29 cellular contexts compared by ENCODE assay signal in the genomic region with DNA sequence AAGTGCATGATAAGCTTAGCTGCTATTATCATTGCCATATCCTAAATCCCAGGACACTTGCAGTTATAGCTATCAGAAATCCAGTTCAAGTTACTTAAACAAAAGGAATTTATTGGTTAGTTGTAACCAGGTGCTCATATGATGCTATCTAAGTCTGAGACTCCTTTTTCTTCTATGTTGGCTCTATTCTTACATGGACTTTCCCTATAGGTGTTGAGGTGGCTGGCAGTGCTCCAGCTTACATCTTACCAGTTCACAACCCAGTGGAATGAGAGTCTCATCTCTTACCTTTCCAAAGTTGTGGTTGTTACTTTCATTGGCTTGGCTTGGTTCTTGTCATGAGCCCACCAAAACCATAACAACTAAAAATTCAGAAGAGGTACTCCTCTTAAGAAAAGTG.
DNase-seq lines count a peak whose midpoint lies in the region; ATAC-seq, FAIRE-seq and TF ChIP-seq lines count a peak whose summit lies in the region.
"Had no signal": no experiment of that assay in that cellular context is flagged by ENCODE, and none has a peak within 500 bp of the region (broad histone marks: within the 10 kb centered on the region; RNA-seq: fewer than 3 reads in every experiment).

No MANE protein-coding gene starts in this region.

- H3K36me3 ChIP-seq in GM12878 (ENCODE audit: control insufficient read depth in 2 of 2, insufficient read depth in 2 of 2, low read length in 1 of 2) (no peaks in the 10 kb centered on the region), osteoblast (ENCODE audit: insufficient read depth, low read length) (no peaks in the 10 kb centered on the region)
- H3K36me3 ChIP-seq: left ventricle myocardium inferior had no signal

- CTCF ChIA-PET in activated CD4-positive, alpha-beta memory T cell treated with anti-CD3 and anti-CD28 coated beads for 36 hours (lab: Charles Lee): no interaction called here
- CTCF ChIA-PET in activated CD4-positive, alpha-beta memory T cell treated with anti-CD3 and anti-CD28 coated beads, Interleukin-2, amount 10 ng/mL, durations not matched to agents 7 days and 5 days (lab: Charles Lee): no interaction called here
- CTCF ChIA-PET in GM12878 (lab: Yijun Ruan, JAX): interaction anchor here (0.6 to 4.0 kb wide), 6 partner anchors 10 to 392 kb away, joined by 3 to 21 read pairs (median 3); no protein-coding TSS in a partner anchor

- no peak overlapping the region for H3K4me3 ChIP-seq in GM12878
- H3K4me3 ChIP-seq in osteoblast (ENCODE audit: insufficient read depth, low read length): no peak overlapping the region
- H3K4me3 ChIP-seq: left ventricle myocardium inferior had no signal

- intact Hi-C loops in activated CD4-positive, alpha-beta memory T cell treated with anti-CD3 and anti-CD28 coated beads for 36 hours (cut with micrococcal nuclease): loop anchor here (10.0 kb wide), 1 partner anchor 98 kb away; a partner anchor contains a TSS
- intact Hi-C loops in GM12878 (cut with micrococcal nuclease; ENCODE audit: unreplicated experiment): loop anchor here (5.0 kb wide), 1 partner anchor 90 kb away; no protein-coding TSS in a partner anchor

- no peak overlapping the region for H3K9ac ChIP-seq in GM12878 (ENCODE audit: control insufficient read depth, insufficient read depth, low read length)

- no peak for TF ChIP-seq RAD21 in GM12878 (IDR thresholded peaks at IDR 0.05; ENCODE audit: insufficient read depth, low read depth, low read length)

- no peak for TF ChIP-seq EP300 in GM12878 (IDR thresholded peaks at IDR 0.05; ENCODE audit: borderline replicate concordance in 1 of 2, control insufficient read depth in 1 of 2, low read depth in 2 of 2, low read length in 2 of 2)

- H3K27me3 ChIP-seq in GM12878 (replicated peaks in 1 of 2; ENCODE audit: control insufficient read depth in 2 of 2, insufficient read depth in 2 of 2, low read length in 1 of 2) (no peaks in the 10 kb centered on the region), osteoblast (ENCODE audit: insufficient read depth, low read length) (no peaks in the 10 kb centered on the region)

- no peak for TF ChIP-seq POLR2A in GM12878 (IDR thresholded peaks at IDR 0.05; ENCODE audit: low read depth, low read length)

- peak; percentile 25 for DNase-seq in activated CD4-positive, alpha-beta memory T cell treated with anti-CD3 and anti-CD28 coated beads for 36 hours
- no peak for DNase-seq in activated CD4-positive, alpha-beta memory T cell treated with anti-CD3 and anti-CD28 coated beads, Interleukin-2, amount 10 ng/mL, durations not matched to agents 7 days and 5 days
- DNase-seq in GM18507 (ENCODE audit: extremely low spot score, insufficient read length, low read depth) (no peak), GM12878 (ENCODE audit: low read depth, low spot score) (no peak), osteoblast (ENCODE audit: insufficient read length, low spot score, missing footprints) (no peak), amygdala (lab: John Stamatoyannopoulos, UW) (no peak), GOT3 (lab: John Stamatoyannopoulos, UW) (no peak)
- DNase-seq: ACHN; activated effector memory CD4-positive, alpha-beta T cell treated with Interleukin-2 at 50 U/mL for 16 hours; amniotic stem cell; C1 segment of cervical spinal cord; Calu3; dermis blood vessel endothelial cell; erythroblast; foreskin melanocyte; immature natural killer cell; left ventricle myocardium inferior; NCI-H1092 treated with DMSO at 0.1 percent for 48 hours; NCI-H2029; NCI-H2227 treated with DMSO at 0.1 percent for 48 hours; NCI-H774; stimulated activated CD4-positive, alpha-beta T cell treated with anti-CD3 and anti-CD28 coated beads, Interleukin-4, amount 100 ng/mL, for 4 hours; T1000; trophoblast cell had no signal

- RAD21 ChIA-PET in GM12878 (lab: Charles Lee; ENCODE audit: unreplicated experiment): interaction anchor here (0.7 to 5.2 kb wide), 6 partner anchors 9 to 231 kb away, joined by 3 to 48 read pairs (median 4); no protein-coding TSS in a partner anchor

- H3K27ac ChIP-seq in GM12878 (ENCODE audit: control insufficient read depth, insufficient read depth) (no peak overlapping the region), osteoblast (ENCODE audit: low read depth, low read length) (peak overlapping the region; percentile 60)
- H3K27ac ChIP-seq: HL-60 had no signal

- H4K20me1 ChIP-seq in GM12878 (ENCODE audit: control insufficient read depth, insufficient read depth): no peaks in the 10 kb centered on the region
- no peaks in the 10 kb centered on the region for H4K20me1 ChIP-seq in osteoblast (ENCODE audit: insufficient read depth, low read length)

- H3K4me1 ChIP-seq in GM12878 (ENCODE audit: control insufficient read depth, insufficient read depth, low read length) (no peaks in the 10 kb centered on the region), osteoblast (ENCODE audit: insufficient read depth, low read length) (peaks cover 25% of the 10 kb centered on the region)

- H3K4me2 ChIP-seq in GM12878 (ENCODE audit: control insufficient read depth, insufficient read depth): no peak overlapping the region
- H3K4me2 ChIP-seq in osteoblast (ENCODE audit: insufficient read depth, low read length): peak overlapping the region; percentile 18

- H2AFZ ChIP-seq in GM12878 (ENCODE audit: control insufficient read depth, low read depth, low read length) (no peak overlapping the region), osteoblast (ENCODE audit: low read length) (no peak overlapping the region)

- no peaks in the 10 kb centered on the region for H3K9me3 Mint-ChIP-seq in activated CD4-positive, alpha-beta memory T cell treated with anti-CD3 and anti-CD28 coated beads for 36 hours
- H3K9me3 Mint-ChIP-seq in activated CD4-positive, alpha-beta memory T cell treated with anti-CD3 and anti-CD28 coated beads, Interleukin-2, amount 10 ng/mL, durations not matched to agents 7 days and 5 days: no peaks in the 10 kb centered on the region
- H3K9me3 Mint-ChIP-seq: immature natural killer cell, WTC11 had no signal

- FAIRE-seq in GM18507 (lab: Jason Lieb, UNC) (peak; percentile 45), GM12878 (lab: Jason Lieb, UNC) (no peak)
- FAIRE-seq: HepG2 had no signal

- SMC1A ChIA-PET in GM12878 (lab: Charles Lee; ENCODE audit: uncharacterized antibody, unreplicated experiment): interaction anchor here (0.6 to 6.6 kb wide), 14 partner anchors 12 to 224 kb away, joined by 3 to 40 read pairs (median 3); no protein-coding TSS in a partner anchor

- no peaks in the 10 kb centered on the region for H3K36me3 Mint-ChIP-seq in activated CD4-positive, alpha-beta memory T cell treated with anti-CD3 and anti-CD28 coated beads for 36 hours
- no peaks in the 10 kb centered on the region for H3K36me3 Mint-ChIP-seq in activated CD4-positive, alpha-beta memory T cell treated with anti-CD3 and anti-CD28 coated beads, Interleukin-2, amount 10 ng/mL, durations not matched to agents 7 days and 5 days (ENCODE audit: low read depth)
- H3K36me3 Mint-ChIP-seq: immature natural killer cell, WTC11 had no signal

- POLR2A ChIA-PET in activated CD4-positive, alpha-beta memory T cell treated with anti-CD3 and anti-CD28 coated beads for 36 hours (lab: Charles Lee): no interaction called here
- POLR2A ChIA-PET in activated CD4-positive, alpha-beta memory T cell treated with anti-CD3 and anti-CD28 coated beads, Interleukin-2, amount 10 ng/mL, durations not matched to agents 7 days and 5 days (lab: Charles Lee): no interaction called here
- POLR2A ChIA-PET in GM12878 (lab: Charles Lee): interaction anchor here (0.6 to 1.3 kb wide), 3 partner anchors 14 to 82 kb away, joined by 4 to 7 read pairs (median 5); no protein-coding TSS in a partner anchor

- peaks cover 11% of the 10 kb centered on the region for H3K27me3 Mint-ChIP-seq in activated CD4-positive, alpha-beta memory T cell treated with anti-CD3 and anti-CD28 coated beads for 36 hours
- peaks cover 9% of the 10 kb centered on the region for H3K27me3 Mint-ChIP-seq in activated CD4-positive, alpha-beta memory T cell treated with anti-CD3 and anti-CD28 coated beads, Interleukin-2, amount 10 ng/mL, durations not matched to agents 7 days and 5 days

- ATAC-seq in GM12878 (peak; percentile 64), HG03469 (IDR thresholded peaks at IDR 0.05; ENCODE audit: unreplicated experiment) (no peak)
- ATAC-seq: HepG2, WTC11 had no signal

- peaks cover 18% of the 10 kb centered on the region for H3K4me1 Mint-ChIP-seq in activated CD4-positive, alpha-beta memory T cell treated with anti-CD3 and anti-CD28 coated beads for 36 hours (ENCODE audit: low read depth)
- H3K4me1 Mint-ChIP-seq in activated CD4-positive, alpha-beta memory T cell treated with anti-CD3 and anti-CD28 coated beads, Interleukin-2, amount 10 ng/mL, durations not matched to agents 7 days and 5 days: peaks cover 4% of the 10 kb centered on the region
- H3K4me1 Mint-ChIP-seq: immature natural killer cell, WTC11 had no signal

- no peaks in the 10 kb centered on the region for H3K79me2 ChIP-seq in GM12878 (ENCODE audit: control insufficient read depth, insufficient read depth, low read length)
- no peaks in the 10 kb centered on the region for H3K79me2 ChIP-seq in osteoblast (ENCODE audit: insufficient read depth, low read length)

- no peak overlapping the region for H3K4me3 Mint-ChIP-seq in activated CD4-positive, alpha-beta memory T cell treated with anti-CD3 and anti-CD28 coated beads for 36 hours
- H3K4me3 Mint-ChIP-seq in activated CD4-positive, alpha-beta memory T cell treated with anti-CD3 and anti-CD28 coated beads, Interleukin-2, amount 10 ng/mL, durations not matched to agents 7 days and 5 days: no peak overlapping the region
- H3K4me3 Mint-ChIP-seq: immature natural killer cell, WTC11 had no signal

- no peak overlapping the region for H3K27ac Mint-ChIP-seq in activated CD4-positive, alpha-beta memory T cell treated with anti-CD3 and anti-CD28 coated beads for 36 hours
- no peak overlapping the region for H3K27ac Mint-ChIP-seq in activated CD4-positive, alpha-beta memory T cell treated with anti-CD3 and anti-CD28 coated beads, Interleukin-2, amount 10 ng/mL, durations not matched to agents 7 days and 5 days
- H3K27ac Mint-ChIP-seq: immature natural killer cell, progenitor cell of endocrine pancreas, WTC11 had no signal

- no TSS peak for BruUV-seq in GM12878 (replicated peaks; lab: Mats Ljungman, UMichigan)

- H3K9me3 ChIP-seq in GM12878 (replicated peaks; ENCODE audit: control insufficient read depth, insufficient read depth, low read length): no peaks in the 10 kb centered on the region
- no peaks in the 10 kb centered on the region for H3K9me3 ChIP-seq in osteoblast (ENCODE audit: low read depth, low read length)
- H3K9me3 ChIP-seq: left ventricle myocardium inferior had no signal

- TF ChIP-seq CTCF in GM12878 (IDR thresholded peaks at IDR 0.05 in 2 of 3, conservative IDR thresholded peaks at IDR 0.05 in 1 of 3; ENCODE audit: control insufficient read depth in 2 of 3, extremely low read depth in 1 of 3, insufficient read depth in 1 of 3, low read depth in 3 of 3, low read length in 3 of 3) (no peak), osteoblast (IDR thresholded peaks at IDR 0.05; ENCODE audit: extremely low read depth, low read depth, low read length) (no peak)

- in situ Hi-C loops in GM12878 (cut with MboI): no loop called here

TF ChIP-seq in GM12878, 131 proteins besides CTCF, POLR2A, EP300 and RAD21 (continues in another document):
- TF ChIP-seq SRF (IDR thresholded peaks at IDR 0.05; ENCODE audit: low read depth in 2 of 2, low read length in 2 of 2) (no peak), IKZF1 (conservative IDR thresholded peaks at IDR 0.05) (0 out of 2 replicates have a peak, but pooled peaks have one; percentile 18), SMAD1 (IDR thresholded peaks at IDR 0.05; ENCODE audit: low read depth, partially characterized antibody) (peak; percentile 48)
